Comparison of ENCODE assay signal across 38 cellular contexts in the genomic region with DNA sequence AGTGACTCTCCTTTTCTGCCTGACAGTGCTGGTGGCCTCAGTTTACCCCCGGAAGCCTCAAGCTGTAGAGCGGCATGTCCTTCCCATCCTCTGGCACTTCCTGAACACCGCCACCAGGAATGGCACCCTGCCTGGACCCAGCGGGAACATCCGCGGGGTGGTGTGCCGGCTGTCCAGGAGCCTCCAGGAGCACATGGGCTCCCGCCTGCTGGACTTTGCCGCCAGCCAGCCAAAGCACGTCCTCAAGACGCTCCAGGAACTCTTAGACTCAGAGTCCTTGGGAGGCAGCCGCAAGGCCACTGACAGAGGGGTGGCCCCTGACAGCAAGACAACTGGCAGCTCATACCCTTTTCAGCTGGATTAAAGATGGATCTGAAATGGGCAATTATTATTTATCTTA. TPM values are rescaled to one million over a fixed set of nuclear protein-coding genes. Genes with fewer than 3 reads are reported as not detected.
"Had no signal": no experiment of that assay in that cellular context is flagged by ENCODE, and none has a peak within 500 bp of the region (broad histone marks: within the 10 kb centered on the region; RNA-seq: fewer than 3 reads in every experiment).

No MANE protein-coding gene starts in this region.

- H3K27me3 ChIP-seq: adrenal gland, body of pancreas, brain microvascular endothelial cell, breast epithelium had no signal

- H3K9me3 ChIP-seq: adrenal gland, body of pancreas, breast epithelium had no signal

- DNase-seq: activated B cell treated with CpG ODN at 0.5 μM for 24 hours; activated CD4-positive, alpha-beta memory T cell treated with anti-CD3 and anti-CD28 coated beads for 36 hours; activated CD4-positive, alpha-beta T cell treated with anti-CD3 and anti-CD28 coated beads for 4 hours; activated CD4-positive, alpha-beta T cell treated with anti-CD3 and anti-CD28 coated beads, Interleukin-2, amount 10 ng/mL, durations not matched to agents 24 days and 14 days; activated CD4-positive, alpha-beta T cell treated with anti-CD3 and anti-CD28 coated beads, Interleukin-2, amount 50 U/mL, for 1 hour; activated CD4-positive, alpha-beta T cell treated with anti-CD3 and anti-CD28 coated beads, Interleukin-2, amount 50 U/mL, for 4 hours; activated CD4-positive, CD25-positive, alpha-beta regulatory T cell treated with anti-CD3 and anti-CD28 coated beads, Interleukin-2, amount 50 U/mL, for 72 hours; activated CD8-positive, alpha-beta memory T cell treated with anti-CD3 and anti-CD28 coated beads, Interleukin-2, amount 50 U/mL, for 4 hours; activated CD8-positive, alpha-beta T cell treated with anti-CD3 and anti-CD28 coated beads for 36 hours; activated effector memory CD4-positive, alpha-beta T cell treated with anti-CD3 and anti-CD28 coated beads, Interleukin-2, amount 50 U/mL, for 16 hours; activated gamma-delta T cell treated with Interleukin-2 at 50 U/mL for 16 hours; activated naive CD4-positive, alpha-beta T cell; activated naive CD4-positive, alpha-beta T cell treated with anti-CD3 and anti-CD28 coated beads for 36 hours; activated naive CD4-positive, alpha-beta T cell treated with anti-CD3 and anti-CD28 coated beads, Interleukin-2, amount 50 U/mL, for 16 hours; activated naive CD8-positive, alpha-beta T cell treated with anti-CD3 and anti-CD28 coated beads for 36 hours; activated T-cell treated with anti-CD3 and anti-CD28 coated beads for 4 hours; activated T-cell treated with anti-CD3 and anti-CD28 coated beads, Interleukin-2, amount 50 U/mL, for 1 hour; activated T-cell treated with anti-CD3 and anti-CD28 coated beads, Interleukin-2, amount 50 U/mL, for 4 hours; activated T-cell treated with anti-CD3 and anti-CD28 coated beads, Interleukin-2, amount 50 U/mL, for 72 hours; adrenal gland; amniotic stem cell; aorta; body of pancreas; brain microvascular endothelial cell; central memory CD4-positive, alpha-beta T cell; T-cell; T-helper 17 cell; T1000 had no signal

- H3K27ac ChIP-seq: adrenal gland, body of pancreas, brain microvascular endothelial cell, breast epithelium, VCaP had no signal

- FAIRE-seq: astrocyte, TTC549 had no signal

- H3K4me1 ChIP-seq: adrenal gland, body of pancreas, breast epithelium had no signal

- H3K36me3 ChIP-seq: adrenal gland, brain microvascular endothelial cell, breast epithelium had no signal

- H3K4me3 ChIP-seq: adrenal gland, body of pancreas, breast epithelium had no signal

RNA-seq across cellular contexts. Expression of a gene that starts 22.6 kb away (rescaled TPM):
- total RNA-seq: activated B cell treated with CpG ODN at 0.5 μM for 24 hours; activated CD4-positive, alpha-beta memory T cell treated with anti-CD3 and anti-CD28 coated beads for 36 hours; activated CD4-positive, alpha-beta T cell treated with anti-CD3 and anti-CD28 coated beads, Interleukin-2, amount 10 ng/mL, durations not matched to agents 24 days and 14 days; activated CD8-positive, alpha-beta memory T cell treated with anti-CD3 and anti-CD28 coated beads for 36 hours; activated CD8-positive, alpha-beta T cell treated with anti-CD3 and anti-CD28 coated beads for 36 hours; activated naive CD4-positive, alpha-beta T cell treated with anti-CD3 and anti-CD28 coated beads for 36 hours; activated naive CD4-positive, alpha-beta T cell treated with anti-CD3 and anti-CD28 coated beads, Interleukin-2, amount 50 U/mL, for 72 hours; activated naive CD8-positive, alpha-beta T cell treated with anti-CD3 and anti-CD28 coated beads for 36 hours; activated T-cell treated with anti-CD3 and anti-CD28 coated beads, Interleukin-2, amount 50 U/mL, for 4 hours; activated T-cell treated with anti-CD3 and anti-CD28 coated beads, Interleukin-2, amount 50 U/mL, for 72 hours; activated T-helper 1 cell treated with anti-CD3 and anti-CD28 coated beads, Interleukin-12 subunit alpha, Interleukin-12 subunit beta, Interleukin-2, Interleukin-4 antibody, amounts not matched to agents 30 ng/mL and 10 ng/mL and 1 ng/mL, durations not matched to agents 14 hours and 24 hours and 36 hours; activated T-helper 17 cell treated with anti-CD3 and anti-CD28 coated beads, Interleukin-2, amount 50 U/mL, for 72 hours; aorta; astrocyte; body of pancreas; breast epithelium; T-cell; T-helper 1 cell treated with Interleukin-12 subunit alpha and Interleukin-12 subunit beta and Interleukin-4 antibody, amounts not matched to agents 30 ng/mL and 1 ng/mL, for 36 hours; T-helper 17 cell; T-helper 2 cell treated with Interferon-gamma antibody and Interleukin-4, amounts not matched to agents 100 ng/mL and 5 ng/mL, for 36 hours had no signal
